ENCODE assay signal across 20 cellular contexts in genomic region chr6:41963371-41963770, GRCh38. TPM values are rescaled to one million over a fixed set of nuclear protein-coding genes. Genes with fewer than 3 reads are reported as not detected.
DNase-seq lines count a peak whose midpoint lies in the region; ATAC-seq and TF ChIP-seq lines count a peak whose summit lies in the region.
"Had no signal": no experiment of that assay in that cellular context is flagged by ENCODE, and none has a peak within 500 bp of the region (broad histone marks: within the 10 kb centered on the region; RNA-seq: fewer than 3 reads in every experiment).

No MANE protein-coding gene starts in this region.

- intact Hi-C loops in activated CD4-positive, alpha-beta T cell treated with anti-CD3 and anti-CD28 coated beads, Interleukin-2, amount 10 ng/mL, durations not matched to agents 24 days and 14 days (cut with micrococcal nuclease), result no loop called here
- intact Hi-C loops in Panc1 (cut with micrococcal nuclease; ENCODE audit: unreplicated experiment), result no loop called here
- intact Hi-C loops in sciatic nerve (cut with DNase I), result no loop called here
- intact Hi-C loops in right cardiac atrium (cut with DNase I), result no loop called here

- in situ Hi-C loops in Panc1 (cut with HindIII; ENCODE audit: low pct_unique_long_range_greater_than_20kb, low sequenced_read_pairs), result no loop called here

- H3K9me3 ChIP-seq in Panc1 (ENCODE audit: control insufficient read depth, insufficient read depth, low read depth, low read length) (no peaks in the 10 kb centered on the region), right cardiac atrium (ENCODE audit: control insufficient read depth, low read length) (no peaks in the 10 kb centered on the region)
- H3K9me3 ChIP-seq: thoracic aorta had no signal

- H3K27ac ChIP-seq in Panc1 (ENCODE audit: low read length) (no peak overlapping the region), right cardiac atrium (ENCODE audit: low read length) (no peak overlapping the region)
- H3K27ac ChIP-seq: parathyroid adenoma, thoracic aorta had no signal

- H3K4me3 ChIP-seq in Panc1 (ENCODE audit: low read depth in 2 of 2, low read length in 2 of 2) (no peak overlapping the region), right cardiac atrium (ENCODE audit: low read length) (no peak overlapping the region)
- H3K4me3 ChIP-seq: thoracic aorta had no signal

- H3K4me1 Mint-ChIP-seq in activated CD4-positive, alpha-beta T cell treated with anti-CD3 and anti-CD28 coated beads, Interleukin-2, amount 10 ng/mL, durations not matched to agents 24 days and 14 days, result peaks cover 60% of the 10 kb centered on the region
- H3K4me1 Mint-ChIP-seq in activated naive CD8-positive, alpha-beta T cell treated with anti-CD3 and anti-CD28 coated beads, Interleukin-2, amount 50 U/mL, for 24 hours, result peaks cover 95% of the 10 kb centered on the region
- peaks cover 30% of the 10 kb centered on the region for H3K4me1 Mint-ChIP-seq in chondrocyte (ENCODE audit: low read depth)

- POLR2A ChIA-PET in Panc1 (lab: Charles Lee), result no interaction called here

- peaks cover 9% of the 10 kb centered on the region for H3K9me3 Mint-ChIP-seq in activated CD4-positive, alpha-beta T cell treated with anti-CD3 and anti-CD28 coated beads, Interleukin-2, amount 10 ng/mL, durations not matched to agents 24 days and 14 days
- peaks cover 14% of the 10 kb centered on the region for H3K9me3 Mint-ChIP-seq in activated naive CD8-positive, alpha-beta T cell treated with anti-CD3 and anti-CD28 coated beads, Interleukin-2, amount 50 U/mL, for 24 hours
- H3K9me3 Mint-ChIP-seq in chondrocyte (ENCODE audit: low read depth), result no peaks in the 10 kb centered on the region

- DNase-seq in activated CD4-positive, alpha-beta T cell treated with anti-CD3 and anti-CD28 coated beads, Interleukin-2, amount 10 ng/mL, durations not matched to agents 24 days and 14 days, result no peak
- no peak for DNase-seq in activated CD4-positive, alpha-beta T cell treated with anti-CD3 and anti-CD28 coated beads, Interleukin-2, amount 50 U/mL, for 4 hours
- no peak for DNase-seq in Panc1 (ENCODE audit: low read depth, low spot score)
- DNase-seq in activated naive CD8-positive, alpha-beta T cell treated with anti-CD3 and anti-CD28 coated beads, Interleukin-2, amount 50 U/mL, for 24 hours, result no peak
- peak; percentile 6 for DNase-seq in sciatic nerve (ENCODE audit: low spot score)
- DNase-seq in activated gamma-delta T cell (lab: John Stamatoyannopoulos, UW), result no peak
- no peak for DNase-seq in chondrocyte (ENCODE audit: low spot score)
- no peak for DNase-seq in right cardiac atrium
- DNase-seq: 8988T; C1 segment of cervical spinal cord; caudate nucleus; NCI-H1417; NCI-H2171 treated with DMSO at 0.1 percent for 48 hours; NCI-H774; OCI-M1; SIG-M5; stimulated activated CD4-positive, alpha-beta T cell treated with anti-CD3 and anti-CD28 coated beads, Interleukin-4, amount 100 ng/mL, for 1 hour had no signal

- peaks cover 25% of the 10 kb centered on the region for H3K36me3 Mint-ChIP-seq in activated CD4-positive, alpha-beta T cell treated with anti-CD3 and anti-CD28 coated beads, Interleukin-2, amount 10 ng/mL, durations not matched to agents 24 days and 14 days (ENCODE audit: low read depth)
- peaks cover 24% of the 10 kb centered on the region for H3K36me3 Mint-ChIP-seq in activated naive CD8-positive, alpha-beta T cell treated with anti-CD3 and anti-CD28 coated beads, Interleukin-2, amount 50 U/mL, for 24 hours (ENCODE audit: low read depth)
- no peaks in the 10 kb centered on the region for H3K36me3 Mint-ChIP-seq in chondrocyte (ENCODE audit: low read depth)
- H3K36me3 Mint-ChIP-seq: WTC11 had no signal

- BruUV-seq in Panc1 (replicated peaks; lab: Mats Ljungman, UMichigan), result no TSS peak

- H3K36me3 ChIP-seq in Panc1 (ENCODE audit: control insufficient read depth, insufficient read depth, low read length), result no peaks in the 10 kb centered on the region
- H3K36me3 ChIP-seq: thoracic aorta had no signal

- H3K4me1 ChIP-seq in Panc1 (ENCODE audit: control insufficient read depth, insufficient read depth, low read length), result 0 out of 2 replicates have a peak, but pooled peaks cover 3% of the 10 kb centered on the region
- H3K4me1 ChIP-seq in right cardiac atrium (ENCODE audit: control insufficient read depth, insufficient read depth, low read length), result no peaks in the 10 kb centered on the region

- WGBS in right cardiac atrium, result 50% methylated on average over 1 of the region's 1 CpG

- H3K27me3 ChIP-seq in Panc1 (ENCODE audit: control insufficient read depth, insufficient read depth, low read length) (no peaks in the 10 kb centered on the region), right cardiac atrium (ENCODE audit: control insufficient read depth, insufficient read depth) (no peaks in the 10 kb centered on the region)

- CTCF ChIA-PET in Panc1 (lab: Charles Lee), result interaction anchor here (0.6 kb wide), 1 partner anchor 99 kb away, joined by 4 read pairs; no protein-coding TSS in a partner anchor

- H3K27me3 Mint-ChIP-seq in activated CD4-positive, alpha-beta T cell treated with anti-CD3 and anti-CD28 coated beads, Interleukin-2, amount 10 ng/mL, durations not matched to agents 24 days and 14 days, result no peaks in the 10 kb centered on the region
- no peaks in the 10 kb centered on the region for H3K27me3 Mint-ChIP-seq in activated naive CD8-positive, alpha-beta T cell treated with anti-CD3 and anti-CD28 coated beads, Interleukin-2, amount 50 U/mL, for 24 hours
- H3K27me3 Mint-ChIP-seq in chondrocyte (ENCODE audit: low read depth), result no peaks in the 10 kb centered on the region

- TF ChIP-seq CTCF in Panc1 (IDR thresholded peaks at IDR 0.05), result no peak
- no peak for TF ChIP-seq CTCF in chondrocyte (IDR thresholded peaks at IDR 0.05)

- ATAC-seq in Panc1 (0 out of 2 replicates have a peak, but pooled peaks have one; percentile 24), sciatic nerve (no peak), right cardiac atrium (no peak)
- peak; percentile 17 for ATAC-seq in activated naive CD8-positive, alpha-beta T cell treated with anti-CD3 and anti-CD28 coated beads, Interleukin-2, amount 50 U/mL, for 24 hours
- ATAC-seq: WTC11 had no signal

- H3K4me3 Mint-ChIP-seq in activated CD4-positive, alpha-beta T cell treated with anti-CD3 and anti-CD28 coated beads, Interleukin-2, amount 10 ng/mL, durations not matched to agents 24 days and 14 days, result no peak overlapping the region
- H3K4me3 Mint-ChIP-seq in activated naive CD8-positive, alpha-beta T cell treated with anti-CD3 and anti-CD28 coated beads, Interleukin-2, amount 50 U/mL, for 24 hours, result no peak overlapping the region
- no peak overlapping the region for H3K4me3 Mint-ChIP-seq in chondrocyte (ENCODE audit: unreplicated experiment)
- H3K4me3 Mint-ChIP-seq: WTC11 had no signal

- peak overlapping the region; percentile 65 for H3K27ac Mint-ChIP-seq in activated CD4-positive, alpha-beta T cell treated with anti-CD3 and anti-CD28 coated beads, Interleukin-2, amount 10 ng/mL, durations not matched to agents 24 days and 14 days
- peak overlapping the region; percentile 73 for H3K27ac Mint-ChIP-seq in activated naive CD8-positive, alpha-beta T cell treated with anti-CD3 and anti-CD28 coated beads, Interleukin-2, amount 50 U/mL, for 24 hours
- no peak overlapping the region for H3K27ac Mint-ChIP-seq in chondrocyte (ENCODE audit: unreplicated experiment)

RNA-seq across cellular contexts. Expression of gene CCND3, which starts 21.8 kb away (rescaled TPM):
- 483 and 491 TPM in 2 replicates for total RNA-seq in activated CD4-positive, alpha-beta T cell treated with anti-CD3 and anti-CD28 coated beads, Interleukin-2, amount 10 ng/mL, durations not matched to agents 24 days and 14 days
- total RNA-seq in Panc1 (2021; ENCODE audit: unreplicated experiment) (36.8 TPM), sciatic nerve (62.9 TPM), chondrocyte (47.4 to 56.3 TPM (median 52.9 TPM) in 3 replicates), right cardiac atrium (10 to 100 TPM; 52.2 to 62.5 (median 56.6) TPM)
- polyA plus RNA-seq in Panc1 (2012; ENCODE audit: insufficient read length), result 44.2 TPM
- 72.1 TPM for polyA plus RNA-seq in right cardiac atrium

RNA-seq across cellular contexts. Expression of gene BYSL, which starts 42.1 kb away (rescaled TPM):
- 79.6 and 81.4 TPM in 2 replicates for total RNA-seq in activated CD4-positive, alpha-beta T cell treated with anti-CD3 and anti-CD28 coated beads, Interleukin-2, amount 10 ng/mL, durations not matched to agents 24 days and 14 days
- total RNA-seq in Panc1 (2021; ENCODE audit: unreplicated experiment), result 49.1 TPM
- polyA plus RNA-seq in Panc1 (2012; ENCODE audit: insufficient read length), result 75.1 TPM
- 16.0 TPM for total RNA-seq in sciatic nerve
- total RNA-seq in chondrocyte, result 17.4 to 20.7 TPM (median 19.7 TPM) in 3 replicates
- total RNA-seq in right cardiac atrium, result 10 to 100 TPM in 2 of 4 donors, 1 to 10 TPM in 2; 7.4 to 12.4 (median 9.5) TPM
- 6.5 TPM for polyA plus RNA-seq in right cardiac atrium

RNA-seq across cellular contexts. Expression of gene MED20, which starts 42.4 kb away (rescaled TPM):
- 21.9 and 22.8 TPM in 2 replicates for total RNA-seq in activated CD4-positive, alpha-beta T cell treated with anti-CD3 and anti-CD28 coated beads, Interleukin-2, amount 10 ng/mL, durations not matched to agents 24 days and 14 days
- total RNA-seq in Panc1 (2021; ENCODE audit: unreplicated experiment) (24.5 TPM), sciatic nerve (14.6 TPM), chondrocyte (19.9 to 23.4 TPM (median 21.7 TPM) in 3 replicates), right cardiac atrium (10 to 100 TPM; 12.6 to 16.0 (median 14.1) TPM)
- 14.2 TPM for polyA plus RNA-seq in Panc1 (2012; ENCODE audit: insufficient read length)
- 9.4 TPM for polyA plus RNA-seq in right cardiac atrium

Comparison
In these comparisons a context has a peak if more than half of its experiments do, and no peak if none do; other contexts are left out.
1. ATAC-seq: peak in Panc1 (single experiment) and activated naive CD8-positive, alpha-beta T cell treated with anti-CD3 and anti-CD28 coated beads, Interleukin-2, amount 50 U/mL, for 24 hours (single experiment); none in sciatic nerve (single experiment) and right cardiac atrium (0 of 2).